Comparison of ENCODE assay signal across 19 cellular contexts in the genomic region with DNA sequence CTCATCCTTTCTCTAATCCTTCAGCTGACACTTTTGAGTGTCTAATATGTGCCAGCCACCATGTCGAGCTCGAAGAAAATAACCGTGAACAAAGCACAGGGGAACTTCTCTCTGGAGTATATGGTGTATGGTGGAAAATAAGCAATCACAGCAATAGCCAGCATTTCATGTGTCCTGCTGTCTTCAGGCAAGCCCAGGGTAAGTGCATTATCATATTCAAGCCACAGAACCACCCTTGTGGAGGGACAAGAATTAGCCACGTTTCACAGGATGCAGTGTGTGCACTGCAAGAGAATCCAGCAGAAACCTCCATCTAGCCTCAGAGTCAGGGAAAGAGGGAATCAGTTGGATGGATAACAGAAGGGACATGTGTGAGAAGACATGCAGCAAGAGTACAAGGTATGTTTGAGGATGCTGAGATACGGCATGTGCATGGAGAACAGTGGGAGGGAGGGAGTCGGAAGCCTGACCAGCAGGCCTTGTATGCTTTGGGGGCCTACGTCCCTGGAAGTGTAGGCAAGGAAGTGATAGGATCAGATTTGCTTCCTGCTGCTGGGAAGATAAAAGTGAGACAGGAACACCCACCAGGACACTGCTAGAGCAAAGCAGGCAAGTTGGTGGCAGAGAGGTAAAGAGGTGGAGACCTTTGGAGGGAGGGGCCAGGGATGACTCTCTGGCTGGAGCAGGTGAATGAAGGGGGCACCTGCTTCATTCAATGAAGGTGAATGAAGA. TPM values are rescaled to one million over a fixed set of nuclear protein-coding genes. Genes with fewer than 3 reads are reported as not detected.
DNase-seq lines count a peak whose midpoint lies in the region; ATAC-seq, FAIRE-seq and TF ChIP-seq lines count a peak whose summit lies in the region.
"Had no signal": no experiment of that assay in that cellular context is flagged by ENCODE, and none has a peak within 500 bp of the region (broad histone marks: within the 10 kb centered on the region; RNA-seq: fewer than 3 reads in every experiment).

No MANE protein-coding gene starts in this region.

- DNase-seq in activated T-cell treated with anti-CD3 and anti-CD28 coated beads, Interleukin-2, amount 50 U/mL, for 48 hours: peak; percentile 4 to 6
- no peak for DNase-seq in activated T-cell treated with anti-CD3 and anti-CD28 coated beads, Interleukin-2, amount 50 U/mL, for 4 hours
- DNase-seq in H7: peak; percentile 4
- DNase-seq in K562 (ENCODE audit: extremely low read depth in 1 of 4, low spot score in 3 of 4): peak in 1 of 4 experiments; percentile 58
- no peak for DNase-seq in stimulated activated naive B cell treated with anti-CD40 and anti-IgM and Interleukin-4, amounts not matched to agents 10 μg/mL and 1 μg/mL and 100 μg/mL, for 72 hours
- DNase-seq in substantia nigra (lab: John Stamatoyannopoulos, UW): no peak
- no peak for DNase-seq in neural progenitor cell (ENCODE audit: low spot score)
- DNase-seq: C1 segment of cervical spinal cord; CD8-positive, alpha-beta memory T cell; DMS79; NCI-H1048; NCI-H1436; NCI-H1930; NCI-H226; NCI-H524; PC-9 had no signal

- no peak for TF ChIP-seq EP300 in K562 (IDR thresholded peaks at IDR 0.05; ENCODE audit: low read length)

- no peaks in the 10 kb centered on the region for H3K79me2 ChIP-seq in K562 (ENCODE audit: control insufficient read depth, insufficient read depth, low read length)
- no peaks in the 10 kb centered on the region for H3K79me2 ChIP-seq in neural progenitor cell (ENCODE audit: low read depth)

- H3K36me3 Mint-ChIP-seq in activated T-cell treated with anti-CD3 and anti-CD28 coated beads, Interleukin-2, amount 50 U/mL, for 4 hours (ENCODE audit: insufficient read depth): no peaks in the 10 kb centered on the region
- peaks cover 8 to 11% of the 10 kb centered on the region in 2 donors for H3K36me3 Mint-ChIP-seq in stimulated activated naive B cell treated with anti-CD40 and anti-IgM and Interleukin-4, amounts not matched to agents 10 μg/mL and 1 μg/mL and 100 μg/mL, for 72 hours
- H3K36me3 Mint-ChIP-seq in neural progenitor cell: no peaks in the 10 kb centered on the region

- H2AFZ ChIP-seq in K562 (ENCODE audit: low read depth, low read length) (no peak overlapping the region), neural progenitor cell (replicated peaks) (no peak overlapping the region)
- H2AFZ ChIP-seq: PC-9 had no signal

- peak overlapping the region; percentile 20 for H3K27ac Mint-ChIP-seq in stimulated activated naive B cell treated with anti-CD40 and anti-IgM and Interleukin-4, amounts not matched to agents 10 μg/mL and 1 μg/mL and 100 μg/mL, for 72 hours
- no peak overlapping the region for H3K27ac Mint-ChIP-seq in neural progenitor cell
- H3K27ac Mint-ChIP-seq: CD8-positive, alpha-beta memory T cell had no signal

- TF ChIP-seq CTCF in K562 (IDR thresholded peaks at IDR 0.05 in 2 of 3, conservative IDR thresholded peaks at IDR 0.05 in 1 of 3; ENCODE audit: insufficient read depth in 2 of 3, low read depth in 1 of 3, low read length in 3 of 3) (peak in 1 of 3 experiments; percentile 3; a peak in 1 of 6 replicates), neural progenitor cell (IDR thresholded peaks at IDR 0.05) (no peak)

- H3K27me3 ChIP-seq in H7 (ENCODE audit: control insufficient read depth, insufficient read depth, low read length) (no peaks in the 10 kb centered on the region), K562 (ENCODE audit: control insufficient read depth in 2 of 2, insufficient read depth in 2 of 2, low read length in 2 of 2) (peaks cover 14 to 45% of the 10 kb centered on the region in 2 experiments; a peak in 4 of 5 replicates), neural progenitor cell (peaks cover 3% of the 10 kb centered on the region)

- H4K20me1 ChIP-seq in K562 (replicated peaks; ENCODE audit: control insufficient read depth, insufficient read depth, low read length): peaks cover 21% of the 10 kb centered on the region
- H4K20me1 ChIP-seq in neural progenitor cell (ENCODE audit: low read depth): no peaks in the 10 kb centered on the region

- TF ChIP-seq RAD21 in K562 (CRISPR knock-in tag; conservative IDR thresholded peaks at IDR 0.05 in 1 of 2, IDR thresholded peaks at IDR 0.05 in 1 of 2): no peak

- H3K4me3 ChIP-seq in H7 (ENCODE audit: insufficient read depth, low read depth, low read length): no peak overlapping the region
- no peak overlapping the region for H3K4me3 ChIP-seq in K562
- H3K4me3 ChIP-seq in neural progenitor cell: no peak overlapping the region
- H3K4me3 ChIP-seq: PC-9 had no signal

- intact Hi-C loops in K562 (cut with micrococcal nuclease): no loop called here

- H3K4me1 ChIP-seq in K562 (replicated peaks in 1 of 2; ENCODE audit: control insufficient read depth in 2 of 2, insufficient read depth in 2 of 2, low read length in 2 of 2) (peaks cover 0 to 3% of the 10 kb centered on the region in 2 experiments; a peak in 1 of 5 replicates), neural progenitor cell (peaks cover 11% of the 10 kb centered on the region)

- no peaks in the 10 kb centered on the region for H3F3A ChIP-seq in neural progenitor cell (ENCODE audit: low read depth)

- H3K36me3 ChIP-seq in H7 (replicated peaks; ENCODE audit: control insufficient read depth, insufficient read depth, low read length) (no peaks in the 10 kb centered on the region), K562 (ENCODE audit: control insufficient read depth, insufficient read depth, low read length) (no peaks in the 10 kb centered on the region), neural progenitor cell (no peaks in the 10 kb centered on the region)

- H3K9me1 ChIP-seq in K562 (ENCODE audit: control insufficient read depth, insufficient read depth, low read length): no peaks in the 10 kb centered on the region

- H3K4me2 ChIP-seq in K562 (ENCODE audit: insufficient read depth, low read length) (no peak overlapping the region), neural progenitor cell (no peak overlapping the region)
- H3K4me2 ChIP-seq: PC-9 had no signal

- no peak overlapping the region for H3K27ac ChIP-seq in K562 (ENCODE audit: extremely low read depth, low read depth, low read length)
- no peak overlapping the region for H3K27ac ChIP-seq in substantia nigra (ENCODE audit: low read depth, low read length, poor library complexity, severe bottlenecking)
- H3K27ac ChIP-seq in neural progenitor cell: no peak overlapping the region
- H3K27ac ChIP-seq: PC-9, RWPE1 had no signal

- POLR2A ChIA-PET in K562 (lab: Yijun Ruan, JAX): interaction anchor here (0.6 to 5.6 kb wide), 9 partner anchors 10 to 623 kb away, joined by 3 to 37 read pairs (median 3); a partner anchor contains a TSS

- BruUV-seq in K562 (replicated peaks; lab: Mats Ljungman, UMichigan): no TSS peak

- no peak for ATAC-seq in activated T-cell treated with anti-CD3 and anti-CD28 coated beads, Interleukin-2, amount 50 U/mL, for 4 hours
- ATAC-seq in K562: no peak
- ATAC-seq in stimulated activated naive B cell treated with anti-CD40 and anti-IgM and Interleukin-4, amounts not matched to agents 10 μg/mL and 1 μg/mL and 100 μg/mL, for 72 hours (replicated peaks): no peak

- no peak for TF ChIP-seq POLR2A in K562 (conservative IDR thresholded peaks at IDR 0.05)

- H3K9ac ChIP-seq in K562 (ENCODE audit: insufficient read depth in 1 of 2, low read depth in 2 of 2, low read length in 2 of 2) (no peak overlapping the region), neural progenitor cell (no peak overlapping the region)

- no peaks in the 10 kb centered on the region for H3K9me3 ChIP-seq in K562 (replicated peaks; ENCODE audit: control insufficient read depth, insufficient read depth, low read depth, low read length)
- no peaks in the 10 kb centered on the region for H3K9me3 ChIP-seq in neural progenitor cell (ENCODE audit: low read depth)

- CTCF ChIA-PET in K562 (lab: Yijun Ruan, JAX; ENCODE audit: low intra/inter-chr PET ratio): no interaction called here

- no peaks in the 10 kb centered on the region for H3K4me1 Mint-ChIP-seq in activated T-cell treated with anti-CD3 and anti-CD28 coated beads, Interleukin-2, amount 50 U/mL, for 4 hours (ENCODE audit: low read depth)
- H3K4me1 Mint-ChIP-seq in stimulated activated naive B cell treated with anti-CD40 and anti-IgM and Interleukin-4, amounts not matched to agents 10 μg/mL and 1 μg/mL and 100 μg/mL, for 72 hours: peaks cover 39 to 45% of the 10 kb centered on the region in 2 donors
- no peaks in the 10 kb centered on the region for H3K4me1 Mint-ChIP-seq in neural progenitor cell
- H3K4me1 Mint-ChIP-seq: CD8-positive, alpha-beta memory T cell had no signal

- no peak for FAIRE-seq in K562 (lab: Jason Lieb, UNC)
- FAIRE-seq: D721Med, H54 had no signal

- WGBS in K562 (ENCODE audit: insufficient coverage, low coverage, missing lambda C conversion rate): under 1% methylated on average over 7 of the region's 7 CpGs

- H3K27me3 Mint-ChIP-seq in activated T-cell treated with anti-CD3 and anti-CD28 coated beads, Interleukin-2, amount 50 U/mL, for 4 hours (ENCODE audit: low read depth): no peaks in the 10 kb centered on the region
- H3K27me3 Mint-ChIP-seq in stimulated activated naive B cell treated with anti-CD40 and anti-IgM and Interleukin-4, amounts not matched to agents 10 μg/mL and 1 μg/mL and 100 μg/mL, for 72 hours: no peaks in the 10 kb centered on the region
- peaks cover 4% of the 10 kb centered on the region for H3K27me3 Mint-ChIP-seq in neural progenitor cell (ENCODE audit: insufficient read depth, low read depth)

- H3K4me3 Mint-ChIP-seq in activated T-cell treated with anti-CD3 and anti-CD28 coated beads, Interleukin-2, amount 50 U/mL, for 4 hours: no peak overlapping the region
- H3K4me3 Mint-ChIP-seq in stimulated activated naive B cell treated with anti-CD40 and anti-IgM and Interleukin-4, amounts not matched to agents 10 μg/mL and 1 μg/mL and 100 μg/mL, for 72 hours: no peak overlapping the region
- H3K4me3 Mint-ChIP-seq in neural progenitor cell: no peak overlapping the region

- peaks cover 4% of the 10 kb centered on the region for H3K9me3 Mint-ChIP-seq in activated T-cell treated with anti-CD3 and anti-CD28 coated beads, Interleukin-2, amount 50 U/mL, for 4 hours
- H3K9me3 Mint-ChIP-seq in stimulated activated naive B cell treated with anti-CD40 and anti-IgM and Interleukin-4, amounts not matched to agents 10 μg/mL and 1 μg/mL and 100 μg/mL, for 72 hours: peaks cover 13% of the 10 kb centered on the region in 2 donors
- H3K9me3 Mint-ChIP-seq in neural progenitor cell: peaks cover 22% of the 10 kb centered on the region

- in situ Hi-C loops in K562 (cut with MboI): no loop called here

RNA-seq across cellular contexts. Expression of a gene that starts 14.7 kb away (rescaled TPM):
- 1 to 10 TPM in 1 of 3 donors, under 1 TPM in 2; 0.61 to 1.3 (median 0.99) TPM for total RNA-seq in activated T-cell treated with anti-CD3 and anti-CD28 coated beads, Interleukin-2, amount 50 U/mL, for 4 hours
- total RNA-seq in H7 (2014; rRNA removed; shearing (Covaris generic)): 18.0 and 24.4 TPM in 2 replicates
- total RNA-seq in K562 (2011; cell fraction: chromatin; rRNA removed; ENCODE audit: low replicate concordance): 0.79 and 1.2 TPM in 2 replicates
- total RNA-seq in K562 (2011; cell fraction: nucleolus; rRNA removed): 0.50 and 0.79 TPM in 2 replicates
- total RNA-seq in K562 (2011; cell fraction: nucleoplasm; rRNA removed): 0.29 and 0.46 TPM in 2 replicates
- total RNA-seq in K562 (2014; rRNA removed): 0.14 and 0.24 TPM in 2 replicates
- 0.04 and 0.10 TPM in 2 replicates for total RNA-seq in K562 (2014; rRNA removed; fragmentation: Illumina TruSeq; extraction: Trizol)
- 0.04 and 0.11 TPM in 2 replicates for total RNA-seq in K562 (2015; rRNA removed; fragmentation: Illumina TruSeq; extraction: Trizol)
- 0.22 and 0.74 TPM in 2 replicates for total RNA-seq in K562 (2021)
- 0.13 and 0.22 TPM in 2 replicates for polyA plus RNA-seq in K562 (2011; rRNA removed)
- 0.15 and 0.31 TPM in 2 replicates for polyA plus RNA-seq in K562 (2011; cell fraction: cytosol; rRNA removed)
- polyA plus RNA-seq in K562 (2011; cell fraction: nucleus; rRNA removed): 0.35 and 0.60 TPM in 2 replicates
- polyA plus RNA-seq in K562 (2012): 0.14 and 0.26 TPM in 2 replicates
- 0.12 and 0.13 TPM in 2 replicates for polyA plus RNA-seq in K562 (2014; fragmentation: Illumina TruSeq; extraction: Trizol)
- polyA plus RNA-seq in K562 (2014; fragmentation: Nextera tagmentation; extraction: Ambion mirVana): not detected
- polyA plus RNA-seq in K562 (2014; rRNA removed): 0.18 TPM in 1 of 2 replicates, not detected in the other
- 0.21 and 0.32 TPM in 2 replicates for polyA minus RNA-seq in K562 (2011; rRNA and poly(A)+ RNA removed)
- 0.57 TPM in 1 of 2 replicates, not detected in the other for polyA minus RNA-seq in K562 (2011; cell fraction: cytosol; rRNA and poly(A)+ RNA removed)
- 0.40 and 0.67 TPM in 2 replicates for polyA minus RNA-seq in K562 (2011; cell fraction: nucleus; rRNA and poly(A)+ RNA removed)
- 16.5 and 31.3 TPM in 2 replicates for total RNA-seq in neural progenitor cell (ENCODE audit: low replicate concordance)

Comparison
In these comparisons a context has a peak if more than half of its experiments do, and no peak if none do; other contexts are left out.
1. DNase-seq: peak in activated T-cell treated with anti-CD3 and anti-CD28 coated beads, Interleukin-2, amount 50 U/mL, for 48 hours (2 of 2) and H7 (single experiment); none in activated T-cell treated with anti-CD3 and anti-CD28 coated beads, Interleukin-2, amount 50 U/mL, for 4 hours (single experiment), stimulated activated naive B cell treated with anti-CD40 and anti-IgM and Interleukin-4, amounts not matched to agents 10 μg/mL and 1 μg/mL and 100 μg/mL, for 72 hours (single experiment), substantia nigra (0 of 49) and neural progenitor cell (single experiment).